9 cellular contexts compared by ENCODE assay signal in genomic region chr6:151523034-151523433, GRCh38. TPM values are rescaled to one million over a fixed set of nuclear protein-coding genes. Genes with fewer than 3 reads are reported as not detected.
"Had no signal": no experiment of that assay in that cellular context is flagged by ENCODE, and none has a peak within 500 bp of the region (broad histone marks: within the 10 kb centered on the region; RNA-seq: fewer than 3 reads in every experiment).

No MANE protein-coding gene starts in this region.

- FAIRE-seq: G401.6, GM12878, GM12891, GM12892, GM18507, GM19239 had no signal

- H3K4me3 ChIP-seq: GM12878 had no signal

- ATAC-seq: GM12878 had no signal

- DNase-seq: GDM1, GF-D8 had no signal

RNA-seq across cellular contexts. Expression of gene CCDC170, which starts 29.2 kb away (rescaled TPM):
- total RNA-seq: G401, GM12878 had no signal
- polyA plus RNA-seq: GM12878 had no signal
